ENCODE assay signal across 8 cellular contexts in the genomic region with DNA sequence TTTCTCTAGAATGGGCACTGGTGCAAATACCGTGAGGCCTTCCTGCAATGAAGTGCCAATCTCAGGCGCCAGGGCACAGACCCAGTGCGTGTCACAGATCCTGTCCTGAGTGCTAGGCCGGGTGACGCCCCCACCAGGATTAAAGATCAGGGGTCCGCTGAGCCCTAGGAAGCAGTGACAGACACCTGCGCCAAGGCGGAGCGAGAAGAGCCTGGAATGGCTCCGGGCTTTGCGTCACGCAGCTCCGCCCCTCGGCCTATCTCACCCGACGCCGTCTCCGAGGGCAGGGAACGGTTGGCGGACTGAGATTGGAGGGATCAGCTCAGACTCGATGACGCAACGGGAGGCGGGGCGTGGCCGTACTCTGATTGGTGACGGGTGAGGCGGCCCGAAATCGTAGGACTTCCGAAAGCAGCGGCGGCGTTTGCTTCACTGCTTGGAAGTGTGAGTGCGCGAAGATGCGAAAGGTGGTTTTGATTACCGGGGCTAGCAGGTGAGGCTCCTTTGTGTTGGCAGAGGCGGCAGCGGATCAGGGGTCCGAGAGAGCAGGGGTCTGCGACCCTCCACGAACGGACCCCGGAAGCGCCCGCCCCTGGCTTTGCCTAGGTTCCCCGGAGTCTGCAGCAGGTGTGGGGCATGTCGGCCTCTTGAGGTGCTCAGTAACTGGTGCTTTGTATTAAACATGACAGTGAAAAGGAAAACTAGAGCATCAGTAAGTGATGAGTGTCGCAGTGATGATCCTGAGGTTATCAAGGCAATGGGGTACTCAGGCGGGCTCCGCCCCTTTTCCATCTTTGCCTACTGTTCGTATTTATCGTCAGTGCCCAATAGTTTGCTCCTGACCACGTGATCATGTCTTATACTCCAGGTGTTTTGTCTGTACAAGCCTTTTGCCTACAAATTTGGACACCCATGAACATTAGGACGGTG.
DNase-seq lines count a peak whose midpoint lies in the region; ATAC-seq and TF ChIP-seq lines count a peak whose summit lies in the region.
"Not testable (repeated sequence)": the region's sequence is repeated elsewhere in the genome, so short reads cannot be mapped to it uniquely, and the experiment has no call there.

No MANE protein-coding gene starts in this region.

- peak overlapping the region; percentile 56 for H3K9ac ChIP-seq in NT2/D1 (ENCODE audit: insufficient read length, low read depth)
- H3K9ac ChIP-seq in endodermal cell (ENCODE audit: extremely low read depth, low read length, poor library complexity, severe bottlenecking): not testable (repeated sequence)

- H3K9me3 ChIP-seq in NT2/D1 (ENCODE audit: insufficient read depth, low read length); endodermal cell (ENCODE audit: control insufficient read depth, low read length): not testable (repeated sequence)

- in situ Hi-C loops in Caki2 (cut with HindIII; ENCODE audit: low pct_unique_long_range_greater_than_20kb, low sequenced_read_pairs): not testable (repeated sequence)

- H3K9me3 Mint-ChIP-seq in endodermal cell: peaks cover 21% of the 10 kb centered on the region

- H3K36me3 ChIP-seq in NT2/D1 (ENCODE audit: insufficient read depth, insufficient read length, low read length); endodermal cell (ENCODE audit: control insufficient read depth, insufficient read depth, low read length): not testable (repeated sequence)

- H3K36me3 Mint-ChIP-seq in endodermal cell (ENCODE audit: low read depth): not testable (repeated sequence)

- 52 to 74% methylated on average over 5 to 32 of the region's 56 CpGs for WGBS in endodermal cell (ENCODE audit: insufficient coverage in 1 of 2, insufficient read length in 1 of 2), 2 experiments

- not testable (repeated sequence) for H3K4me1 Mint-ChIP-seq in endodermal cell

- peak; percentile 99 for ATAC-seq in GM21423 (IDR thresholded peaks at IDR 0.05; ENCODE audit: unreplicated experiment)

- H3K27me3 Mint-ChIP-seq in endodermal cell (ENCODE audit: insufficient read depth): not testable (repeated sequence)

- H3K27ac Mint-ChIP-seq in endodermal cell: peak overlapping the region; percentile 92

- H3K27ac ChIP-seq in endodermal cell (ENCODE audit: low read depth, low read length): not testable (repeated sequence)

- DNase-seq in Caki2 (ENCODE audit: low read depth) (peak; percentile 81), HT1080 (ENCODE audit: low read depth) (peak; percentile 47), NT2/D1 (ENCODE audit: low read depth, low spot score) (peak; percentile 49), endodermal cell (peak; percentile 73), middle frontal gyrus (ENCODE audit: extremely low spot score, low spot score) (peak; percentile 69)
- DNase-seq in activated CD8-positive, alpha-beta memory T cell treated with anti-CD3 and anti-CD28 coated beads, Interleukin-2, amount 50 U/mL, for 4 hours: peak; percentile 70
- DNase-seq in stimulated activated CD8-positive, alpha-beta memory T cell treated with anti-CD3 and anti-CD28 coated beads, Interleukin-15, amount 100 ng/mL, for 1 hour (ENCODE audit: low read depth): peak; percentile 55

- TF ChIP-seq CTCF in endodermal cell (conservative IDR thresholded peaks at IDR 0.05): not testable (repeated sequence)

- peak overlapping the region; percentile 70 for H3K4me3 Mint-ChIP-seq in endodermal cell

- H3K4me1 ChIP-seq in NT2/D1 (ENCODE audit: insufficient read depth, insufficient read length); endodermal cell (ENCODE audit: control insufficient read depth, insufficient read depth, low read length): not testable (repeated sequence)

- peak overlapping the region; percentile 49 for H3K4me3 ChIP-seq in NT2/D1 (ENCODE audit: insufficient read length, low read depth)
- H3K4me3 ChIP-seq in endodermal cell (ENCODE audit: low read length): not testable (repeated sequence)

- H3K27me3 ChIP-seq in NT2/D1 (ENCODE audit: insufficient read depth, insufficient read length); endodermal cell (ENCODE audit: control insufficient read depth, insufficient read depth, low read length, poor library complexity, severe bottlenecking): not testable (repeated sequence)
